In the genomic region with DNA sequence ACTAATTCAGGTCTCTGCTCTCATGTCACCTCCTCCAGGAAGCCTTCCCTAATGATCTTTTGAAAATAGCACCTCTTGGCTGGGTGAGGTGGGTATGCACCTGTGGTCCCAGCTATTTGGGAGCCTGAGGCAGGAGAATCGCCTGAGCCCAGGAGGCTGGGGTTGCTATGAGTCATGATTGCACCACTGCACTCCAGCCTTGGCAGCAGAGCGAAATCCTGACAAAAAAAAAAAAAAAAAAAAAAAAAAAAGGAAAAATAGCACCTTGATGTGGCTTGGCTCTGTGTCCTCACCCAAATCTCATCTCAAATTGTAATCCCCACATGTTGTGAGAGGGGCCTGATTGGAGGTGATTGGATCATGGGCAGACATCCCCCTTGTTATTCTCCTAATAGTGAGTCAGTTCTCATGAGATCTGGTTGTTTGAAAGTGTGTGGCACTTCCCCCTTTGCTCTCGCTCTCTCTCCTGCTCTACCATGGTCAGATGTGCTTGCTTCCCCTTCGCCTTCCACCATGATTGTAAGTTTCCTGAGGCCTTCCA, we compare ENCODE assay signal across 1 cellular context.
TF ChIP-seq lines count a peak whose summit lies in the region.

No MANE protein-coding gene starts in this region.

TF ChIP-seq in K562, 482 proteins besides CTCF, POLR2A, EP300 and RAD21:
- no peak for TF ChIP-seq ARHGAP35 (IDR thresholded peaks at IDR 0.05; ENCODE audit: partially characterized antibody)
- TF ChIP-seq ZNF384 (IDR thresholded peaks at IDR 0.05; ENCODE audit: low read depth, low read length) = 0 out of 2 replicates have a peak, but pooled peaks have one; percentile 49
- TF ChIP-seq, protein P1, sequence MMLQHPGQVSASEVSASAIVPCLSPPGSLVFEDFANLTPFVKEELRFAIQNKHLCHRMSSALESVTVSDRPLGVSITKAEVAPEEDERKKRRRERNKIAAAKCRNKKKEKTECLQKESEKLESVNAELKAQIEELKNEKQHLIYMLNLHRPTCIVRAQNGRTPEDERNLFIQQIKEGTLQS (IDR thresholded peaks at IDR 0.05) = peak; percentile 65
- TF ChIP-seq, protein P1 (CRISPR knock-in tag; conservative IDR thresholded peaks at IDR 0.05) = no peak
- TF ChIP-seq HMG20A (CRISPR knock-in tag; conservative IDR thresholded peaks at IDR 0.05) = no peak
- peak; percentile 87 for TF ChIP-seq ZFP36 (IDR thresholded peaks at IDR 0.05; ENCODE audit: low read depth, low read length, partially characterized antibody)
- TF ChIP-seq SPI1 (IDR thresholded peaks at IDR 0.05; ENCODE audit: borderline replicate concordance, low read depth, low read length) = peak; percentile 73; the same call in 1 of the 2 replicates
- peak; percentile 77 for TF ChIP-seq FOSL1 (tag; conservative IDR thresholded peaks at IDR 0.05)
- peak; percentile 40; the same call in 1 of the 2 replicates for TF ChIP-seq CEBPG (CRISPR knock-in tag; IDR thresholded peaks at IDR 0.05)
- no peak for TF ChIP-seq CEBPG (tag; conservative IDR thresholded peaks at IDR 0.05 in 1 of 2, IDR thresholded peaks at IDR 0.05 in 1 of 2)
- peak; percentile 38; the same call in 1 of the 2 replicates for TF ChIP-seq BCOR (IDR thresholded peaks at IDR 0.05)
- peak; percentile 17 for TF ChIP-seq RBM25 (IDR thresholded peaks at IDR 0.05; ENCODE audit: low read depth, low read length, severe bottlenecking)
- TF ChIP-seq RHOXF2B (CRISPR knock-in tag; conservative IDR thresholded peaks at IDR 0.05) = no peak
- 0 out of 2 replicates have a peak, but pooled peaks have one; percentile 25 for TF ChIP-seq CEBPB (tag; IDR thresholded peaks at IDR 0.05)
